29 cellular contexts compared by ENCODE assay signal in the genomic region with DNA sequence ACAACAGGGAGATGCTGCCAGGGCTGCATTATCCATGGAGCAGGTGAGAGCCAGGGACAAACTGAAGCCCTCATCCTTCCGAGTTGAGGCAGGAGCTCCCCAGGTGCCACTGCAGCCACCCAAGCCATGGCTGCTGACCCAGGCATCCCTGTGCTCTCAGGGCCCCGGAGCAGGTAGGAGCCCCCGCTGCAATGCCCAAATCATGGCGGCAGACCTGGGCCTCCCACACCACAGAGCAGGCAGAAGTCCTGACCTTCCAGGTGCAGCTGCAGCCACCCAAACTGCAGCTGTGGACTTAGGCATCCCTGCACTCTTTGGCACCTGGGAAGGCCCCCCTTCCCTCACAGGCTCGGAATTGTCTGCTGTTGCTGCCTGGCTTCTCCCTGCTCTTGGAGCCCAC.
"Had no signal": no experiment of that assay in that cellular context is flagged by ENCODE, and none has a peak within 500 bp of the region (broad histone marks: within the 10 kb centered on the region; RNA-seq: fewer than 3 reads in every experiment).

No MANE protein-coding gene starts in this region.

- H3K27me3 ChIP-seq: ascending aorta, breast epithelium, cardiac muscle cell, dorsolateral prefrontal cortex had no signal

- H3K4me1 ChIP-seq: ascending aorta, breast epithelium had no signal

- FAIRE-seq: frontal cortex had no signal

- H3K4me3 ChIP-seq: ascending aorta, breast epithelium, cardiac muscle cell, coronary artery, dorsolateral prefrontal cortex had no signal

- H3K36me3 ChIP-seq: ascending aorta, breast epithelium, cardiac muscle cell had no signal

- DNase-seq: activated CD4-positive, alpha-beta memory T cell treated with anti-CD3 and anti-CD28 coated beads for 36 hours; activated CD4-positive, alpha-beta T cell treated with anti-CD3 and anti-CD28 coated beads for 36 hours; activated CD4-positive, alpha-beta T cell treated with anti-CD3 and anti-CD28 coated beads, Interleukin-2, amount 10 ng/mL, durations not matched to agents 24 days and 14 days; activated CD4-positive, CD25-positive, alpha-beta regulatory T cell; activated CD4-positive, CD25-positive, alpha-beta regulatory T cell treated with anti-CD3 and anti-CD28 coated beads, Interleukin-2, amount 50 U/mL, for 72 hours; activated CD8-positive, alpha-beta memory T cell treated with anti-CD3 and anti-CD28 coated beads, Interleukin-2, amount 50 U/mL, for 48 hours; activated CD8-positive, alpha-beta T cell treated with anti-CD3 and anti-CD28 coated beads, Interleukin-2, amount 10 ng/mL, durations not matched to agents 7 days and 5 days; activated gamma-delta T cell; activated naive CD4-positive, alpha-beta T cell; activated naive CD4-positive, alpha-beta T cell treated with anti-CD3 and anti-CD28 coated beads, Interleukin-2, amount 10 ng/mL, durations not matched to agents 7 days and 5 days; activated naive CD8-positive, alpha-beta T cell treated with anti-CD3 and anti-CD28 coated beads, Interleukin-2, amount 10 ng/mL, durations not matched to agents 7 days and 5 days; activated T-cell treated with anti-CD3 and anti-CD28 coated beads for 4 hours; activated T-cell treated with anti-CD3 and anti-CD28 coated beads, Interleukin-2, amount 50 U/mL, for 24 hours; activated T-cell treated with anti-CD3 and anti-CD28 coated beads, Interleukin-2, amount 50 U/mL, for 72 hours; central memory CD4-positive, alpha-beta T cell; cerebellar nuclear complex; dorsolateral prefrontal cortex; effector memory CD4-positive, alpha-beta T cell; endodermal cell; foreskin fibroblast had no signal

- H3K9me3 ChIP-seq: ascending aorta had no signal

- H3K36me3 Mint-ChIP-seq: activated CD4-positive, alpha-beta memory T cell treated with anti-CD3 and anti-CD28 coated beads for 36 hours; activated naive CD4-positive, alpha-beta T cell treated with anti-CD3 and anti-CD28 coated beads, Interleukin-2, amount 10 ng/mL, durations not matched to agents 7 days and 5 days; activated naive CD4-positive, alpha-beta T cell treated with anti-CD3 and anti-CD28 coated beads, Interleukin-2, amount 50 U/mL, for 72 hours; activated naive CD8-positive, alpha-beta T cell treated with anti-CD3 and anti-CD28 coated beads, Interleukin-2, amount 10 ng/mL, durations not matched to agents 7 days and 5 days; brain had no signal

- ATAC-seq: activated CD4-positive, alpha-beta T cell treated with anti-CD3 and anti-CD28 coated beads for 36 hours; activated CD8-positive, alpha-beta T cell treated with anti-CD3 and anti-CD28 coated beads, Interleukin-2, amount 10 ng/mL, durations not matched to agents 7 days and 5 days; activated naive CD4-positive, alpha-beta T cell treated with anti-CD3 and anti-CD28 coated beads, Interleukin-2, amount 50 U/mL, for 72 hours; activated T-cell treated with anti-CD3 and anti-CD28 coated beads, Interleukin-2, amount 50 U/mL, for 72 hours; esophagus mucosa had no signal

- H3K27ac ChIP-seq: ascending aorta, breast epithelium, cardiac muscle cell, coronary artery, dorsolateral prefrontal cortex had no signal

- H3K4me3 Mint-ChIP-seq: activated CD4-positive, alpha-beta memory T cell treated with anti-CD3 and anti-CD28 coated beads for 36 hours; activated CD4-positive, alpha-beta T cell treated with anti-CD3 and anti-CD28 coated beads for 36 hours; activated CD4-positive, alpha-beta T cell treated with anti-CD3 and anti-CD28 coated beads, Interleukin-2, amount 10 ng/mL, durations not matched to agents 24 days and 14 days; activated CD8-positive, alpha-beta T cell treated with anti-CD3 and anti-CD28 coated beads, Interleukin-2, amount 10 ng/mL, durations not matched to agents 7 days and 5 days; activated naive CD4-positive, alpha-beta T cell treated with anti-CD3 and anti-CD28 coated beads, Interleukin-2, amount 10 ng/mL, durations not matched to agents 7 days and 5 days; activated naive CD8-positive, alpha-beta T cell treated with anti-CD3 and anti-CD28 coated beads, Interleukin-2, amount 10 ng/mL, durations not matched to agents 7 days and 5 days; activated T-cell treated with anti-CD3 and anti-CD28 coated beads, Interleukin-2, amount 50 U/mL, for 24 hours; activated T-cell treated with anti-CD3 and anti-CD28 coated beads, Interleukin-2, amount 50 U/mL, for 72 hours; brain; dendritic cell treated with granulocyte-macrophage colony-stimulating factor and Interleukin-4, amounts not matched to agents 40 ng/mL and 50 ng/mL, for 4 days; endodermal cell had no signal

- H3K4me1 Mint-ChIP-seq: activated CD4-positive, alpha-beta T cell treated with anti-CD3 and anti-CD28 coated beads for 36 hours; activated CD4-positive, alpha-beta T cell treated with anti-CD3 and anti-CD28 coated beads, Interleukin-2, amount 10 ng/mL, durations not matched to agents 24 days and 14 days; activated naive CD4-positive, alpha-beta T cell treated with anti-CD3 and anti-CD28 coated beads, Interleukin-2, amount 10 ng/mL, durations not matched to agents 7 days and 5 days; activated naive CD8-positive, alpha-beta T cell treated with anti-CD3 and anti-CD28 coated beads, Interleukin-2, amount 10 ng/mL, durations not matched to agents 7 days and 5 days; brain; endodermal cell had no signal

- H3K27me3 Mint-ChIP-seq: activated CD4-positive, alpha-beta memory T cell treated with anti-CD3 and anti-CD28 coated beads for 36 hours; activated CD4-positive, alpha-beta T cell treated with anti-CD3 and anti-CD28 coated beads for 36 hours; activated CD4-positive, alpha-beta T cell treated with anti-CD3 and anti-CD28 coated beads, Interleukin-2, amount 10 ng/mL, durations not matched to agents 24 days and 14 days; activated naive CD4-positive, alpha-beta T cell treated with anti-CD3 and anti-CD28 coated beads, Interleukin-2, amount 10 ng/mL, durations not matched to agents 7 days and 5 days; activated naive CD8-positive, alpha-beta T cell treated with anti-CD3 and anti-CD28 coated beads, Interleukin-2, amount 10 ng/mL, durations not matched to agents 7 days and 5 days; activated T-cell treated with anti-CD3 and anti-CD28 coated beads, Interleukin-2, amount 50 U/mL, for 24 hours; dendritic cell treated with granulocyte-macrophage colony-stimulating factor and Interleukin-4, amounts not matched to agents 40 ng/mL and 50 ng/mL, for 4 days had no signal

- H3K27ac Mint-ChIP-seq: activated CD4-positive, alpha-beta memory T cell treated with anti-CD3 and anti-CD28 coated beads for 36 hours; activated CD4-positive, alpha-beta T cell treated with anti-CD3 and anti-CD28 coated beads for 36 hours; activated CD4-positive, alpha-beta T cell treated with anti-CD3 and anti-CD28 coated beads, Interleukin-2, amount 10 ng/mL, durations not matched to agents 24 days and 14 days; activated CD8-positive, alpha-beta T cell treated with anti-CD3 and anti-CD28 coated beads, Interleukin-2, amount 10 ng/mL, durations not matched to agents 7 days and 5 days; activated naive CD4-positive, alpha-beta T cell treated with anti-CD3 and anti-CD28 coated beads, Interleukin-2, amount 10 ng/mL, durations not matched to agents 7 days and 5 days; activated naive CD4-positive, alpha-beta T cell treated with anti-CD3 and anti-CD28 coated beads, Interleukin-2, amount 50 U/mL, for 72 hours; activated naive CD8-positive, alpha-beta T cell treated with anti-CD3 and anti-CD28 coated beads, Interleukin-2, amount 10 ng/mL, durations not matched to agents 7 days and 5 days; activated T-cell treated with anti-CD3 and anti-CD28 coated beads, Interleukin-2, amount 50 U/mL, for 24 hours; activated T-cell treated with anti-CD3 and anti-CD28 coated beads, Interleukin-2, amount 50 U/mL, for 72 hours; brain; dendritic cell treated with granulocyte-macrophage colony-stimulating factor and Interleukin-4, amounts not matched to agents 40 ng/mL and 50 ng/mL, for 4 days; endodermal cell had no signal
